Comparison of ENCODE assay signal across 16 cellular contexts in the genomic region with DNA sequence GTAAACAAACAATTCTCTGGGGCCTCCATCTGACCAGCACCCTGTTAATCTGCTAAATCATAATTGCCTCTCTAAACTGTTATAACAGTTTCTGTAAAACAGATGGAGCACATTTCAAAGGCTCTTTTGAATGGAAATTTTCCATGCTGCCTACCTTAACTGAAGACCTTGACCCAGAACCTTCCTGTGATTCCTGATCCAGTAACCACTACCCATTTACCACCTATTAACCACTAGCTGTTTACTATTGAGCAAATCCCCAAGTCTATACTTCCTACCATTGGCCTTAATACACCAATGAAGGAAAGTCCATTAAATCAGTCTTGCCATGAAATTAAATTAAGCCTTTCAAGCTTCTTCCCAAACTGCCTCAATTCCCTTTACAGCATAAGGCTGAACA.
"Had no signal": no experiment of that assay in that cellular context is flagged by ENCODE, and none has a peak within 500 bp of the region (broad histone marks: within the 10 kb centered on the region; RNA-seq: fewer than 3 reads in every experiment).

No MANE protein-coding gene starts in this region.

- H3K27me3 Mint-ChIP-seq: dendritic cell treated with granulocyte-macrophage colony-stimulating factor and Interleukin-4, amounts not matched to agents 40 ng/mL and 50 ng/mL, for 4 days; effector memory CD8-positive, alpha-beta T cell; naive thymus-derived CD4-positive, alpha-beta T cell had no signal

- H3K36me3 ChIP-seq: esophagus muscularis mucosa, gastrocnemius medialis, sigmoid colon had no signal

- H3K4me3 ChIP-seq: esophagus muscularis mucosa, gastrocnemius medialis, heart right ventricle, sigmoid colon, skin epidermis had no signal

- H3K27ac Mint-ChIP-seq: dendritic cell treated with granulocyte-macrophage colony-stimulating factor and Interleukin-4, amounts not matched to agents 40 ng/mL and 50 ng/mL, for 4 days had no signal

- DNase-seq: effector memory CD8-positive, alpha-beta T cell; gastrocnemius medialis; heart right ventricle; hypothalamus; kidney glomerular epithelial cell; naive thymus-derived CD4-positive, alpha-beta T cell; posterior cingulate gyrus; sigmoid colon; stimulated activated CD4-positive, alpha-beta T cell treated with anti-CD3 and anti-CD28 coated beads, Interleukin-2, amount 100 ng/mL, for 24 hours; stimulated activated naive CD4-positive, alpha-beta T cell treated with Interleukin-2 at 50 U/mL for 16 hours; trophoblast cell had no signal

- H3K27me3 ChIP-seq: esophagus muscularis mucosa, gastrocnemius medialis, heart right ventricle, sigmoid colon had no signal

- H3K9me3 Mint-ChIP-seq: dendritic cell treated with granulocyte-macrophage colony-stimulating factor and Interleukin-4, amounts not matched to agents 40 ng/mL and 50 ng/mL, for 4 days; effector memory CD8-positive, alpha-beta T cell; naive thymus-derived CD4-positive, alpha-beta T cell; neural crest cell had no signal

- H3K9me3 ChIP-seq: esophagus muscularis mucosa, gastrocnemius medialis, heart right ventricle, sigmoid colon had no signal

- H3K4me3 Mint-ChIP-seq: dendritic cell treated with granulocyte-macrophage colony-stimulating factor and Interleukin-4, amounts not matched to agents 40 ng/mL and 50 ng/mL, for 4 days; effector memory CD8-positive, alpha-beta T cell; naive thymus-derived CD4-positive, alpha-beta T cell; neural crest cell had no signal

- H3K4me1 Mint-ChIP-seq: neural crest cell had no signal

- H3K27ac ChIP-seq: epithelial cell of prostate, esophagus muscularis mucosa, gastrocnemius medialis, heart right ventricle, sigmoid colon, skin epidermis had no signal

- ATAC-seq: effector memory CD8-positive, alpha-beta T cell; gastrocnemius medialis; naive thymus-derived CD4-positive, alpha-beta T cell had no signal
